ENCODE assay signal across 11 cellular contexts in genomic region chr3:66486646-66487045, GRCh38. TPM values are rescaled to one million over a fixed set of nuclear protein-coding genes. Genes with fewer than 3 reads are reported as not detected.
DNase-seq lines count a peak whose midpoint lies in the region; ATAC-seq, FAIRE-seq and TF ChIP-seq lines count a peak whose summit lies in the region.
"Had no signal": no experiment of that assay in that cellular context is flagged by ENCODE, and none has a peak within 500 bp of the region (broad histone marks: within the 10 kb centered on the region; RNA-seq: fewer than 3 reads in every experiment).

No MANE protein-coding gene starts in this region.

- H3K9ac ChIP-seq in HepG2 (ENCODE audit: insufficient read depth, low read depth, low read length): no peak overlapping the region
- peak overlapping the region; percentile 49 for H3K9ac ChIP-seq in muscle layer of colon (ENCODE audit: low read length)

- no peak overlapping the region for H3K4me3 ChIP-seq in HepG2 (replicated peaks in 1 of 3; ENCODE audit: insufficient read depth in 1 of 3, low read depth in 2 of 3, low read length in 3 of 3)
- no peak overlapping the region for H3K4me3 ChIP-seq in right lobe of liver
- peak overlapping the region; percentile 7 to 9 for H3K4me3 ChIP-seq in muscle layer of colon (ENCODE audit: low read depth in 1 of 2, low read length in 2 of 2)
- H3K4me3 ChIP-seq: lung had no signal

- TF ChIP-seq EP300 in HepG2 (IDR thresholded peaks at IDR 0.05; ENCODE audit: low read depth in 2 of 2, low read length in 2 of 2) (no peak), HepG2 (CRISPR knock-in tag; IDR thresholded peaks at IDR 0.05; ENCODE audit: borderline replicate concordance) (no peak)

- WGBS in HepG2 (ENCODE audit: low lambda C conversion rate): 97% methylated on average over 5 of the region's 5 CpGs
- 92% methylated on average over 5 of the region's 5 CpGs for WGBS in right lobe of liver (ENCODE audit: insufficient coverage, low coverage, low lambda C conversion rate, missing lambda C conversion rate)

- no peak overlapping the region for H2AFZ ChIP-seq in HepG2 (ENCODE audit: low read length)

- no peak for TF ChIP-seq CTCF in HepG2 (CRISPR knock-in tag; IDR thresholded peaks at IDR 0.05)
- TF ChIP-seq CTCF in right lobe of liver (IDR thresholded peaks at IDR 0.05): no peak
- TF ChIP-seq CTCF in chondrocyte (IDR thresholded peaks at IDR 0.05): no peak

- H3K4me2 ChIP-seq in HepG2 (ENCODE audit: low read depth, low read length): no peak overlapping the region

- H3K4me1 ChIP-seq in HepG2 (ENCODE audit: insufficient read depth, low read length) (peaks cover 91% of the 10 kb centered on the region), right lobe of liver (peaks cover 0 to 40% (median 15%) of the 10 kb centered on the region in 4 donors), muscle layer of colon (ENCODE audit: insufficient read depth, low read length) (peaks cover 98% of the 10 kb centered on the region)

- H3K4me1 Mint-ChIP-seq in chondrocyte (ENCODE audit: low read depth): peaks cover 92% of the 10 kb centered on the region

- TF ChIP-seq POLR2A in HepG2 (IDR thresholded peaks at IDR 0.05; ENCODE audit: insufficient read depth in 1 of 2, low read depth in 2 of 2, low read length in 2 of 2): no peak
- no peak for TF ChIP-seq POLR2A in right lobe of liver (IDR thresholded peaks at IDR 0.05)

- no TSS peak for BruUV-seq in HepG2 (replicated peaks; lab: Mats Ljungman, UMichigan)

- in situ Hi-C loops in HepG2 (cut with HindIII; ENCODE audit: extremely low pct_ligation_motif_present, low pct_unique_long_range_greater_than_20kb): no loop called here

- H3K36me3 Mint-ChIP-seq in chondrocyte (ENCODE audit: low read depth): no peaks in the 10 kb centered on the region

- no peaks in the 10 kb centered on the region for H3K36me3 ChIP-seq in HepG2 (replicated peaks in 1 of 2; ENCODE audit: control insufficient read depth in 1 of 2, insufficient read depth in 2 of 2, low read length in 2 of 2)
- H3K36me3 ChIP-seq in right lobe of liver: no peaks in the 10 kb centered on the region
- H3K36me3 ChIP-seq in muscle layer of colon (ENCODE audit: insufficient read depth, low read length): no peaks in the 10 kb centered on the region

- FAIRE-seq in HepG2 (lab: Jason Lieb, UNC): peak; percentile 15
- FAIRE-seq: endometrium had no signal

- ATAC-seq in HepG2 (no peak), right lobe of liver (no peak), GM19328 (IDR thresholded peaks at IDR 0.05; ENCODE audit: unreplicated experiment) (no peak), GM21390 (IDR thresholded peaks at IDR 0.05; ENCODE audit: unreplicated experiment) (no peak), GM19324 (IDR thresholded peaks at IDR 0.05; ENCODE audit: low FRiP score, unreplicated experiment) (no peak)

- no peaks in the 10 kb centered on the region for H4K20me1 ChIP-seq in HepG2 (ENCODE audit: insufficient read depth, low read length)

- H3K4me3 Mint-ChIP-seq in chondrocyte (ENCODE audit: unreplicated experiment): peak overlapping the region; percentile 43

- H3K27ac ChIP-seq in HepG2 (ENCODE audit: extremely low read length, insufficient read depth, low read length): no peak overlapping the region
- H3K27ac ChIP-seq in right lobe of liver: no peak overlapping the region
- H3K27ac ChIP-seq in muscle layer of colon (ENCODE audit: low read depth, low read length): peak overlapping the region; percentile 88

- DNase-seq in HepG2 (ENCODE audit: low spot score) (no peak), right lobe of liver (no peak), chondrocyte (ENCODE audit: low spot score) (no peak)
- DNase-seq in stimulated activated CD4-positive, alpha-beta T cell treated with anti-CD3 and anti-CD28 coated beads, Interleukin-4, amount 100 ng/mL, for 4 hours: no peak
- DNase-seq: SW 1271 had no signal

- POLR2A ChIA-PET in HepG2 (lab: Yijun Ruan, JAX): interaction anchor here (0.8 to 1.4 kb wide), 2 partner anchors 9 to 24 kb away, joined by 3 read pairs; no protein-coding TSS in a partner anchor

- CTCF ChIA-PET in HepG2 (lab: Yijun Ruan, JAX; ENCODE audit: low intra/inter-chr PET ratio, low total read pairs): no interaction called here

- H3K27me3 ChIP-seq in HepG2 (ENCODE audit: control insufficient read depth in 1 of 2, insufficient read depth in 2 of 2, low read length in 2 of 2) (no peaks in the 10 kb centered on the region), right lobe of liver (no peaks in the 10 kb centered on the region), muscle layer of colon (ENCODE audit: control insufficient read depth in 1 of 2, insufficient read depth in 2 of 2, low read length in 2 of 2) (no peaks in the 10 kb centered on the region)

- TF ChIP-seq RAD21 in HepG2 (CRISPR knock-in tag; IDR thresholded peaks at IDR 0.05): no peak

- no peaks in the 10 kb centered on the region for H3K9me3 Mint-ChIP-seq in chondrocyte (ENCODE audit: low read depth)

- intact Hi-C loops in HepG2 (cut with micrococcal nuclease; ENCODE audit: unreplicated experiment) (no loop called here), right lobe of liver (cut with DNase I) (no loop called here)

- peak overlapping the region; percentile 96 for H3K27ac Mint-ChIP-seq in chondrocyte (ENCODE audit: unreplicated experiment)

- no peaks in the 10 kb centered on the region for H3K27me3 Mint-ChIP-seq in chondrocyte (ENCODE audit: low read depth)

- H3K79me2 ChIP-seq in HepG2 (ENCODE audit: insufficient read depth, low read length): peaks cover 94% of the 10 kb centered on the region

- H3K9me3 ChIP-seq in HepG2 (ENCODE audit: low read length) (no peaks in the 10 kb centered on the region), right lobe of liver (no peaks in the 10 kb centered on the region), muscle layer of colon (ENCODE audit: low read length) (no peaks in the 10 kb centered on the region)

TF ChIP-seq in HepG2, 621 proteins besides CTCF, POLR2A, EP300 and RAD21 (continues in another document):
- TF ChIP-seq ADNP (CRISPR knock-in tag; IDR thresholded peaks at IDR 0.05) (no peak), ZNF451 (CRISPR knock-in tag; IDR thresholded peaks at IDR 0.05) (no peak), MTF2 (CRISPR knock-in tag; IDR thresholded peaks at IDR 0.05; ENCODE audit: borderline replicate concordance) (no peak), ZNF768 (CRISPR knock-in tag; IDR thresholded peaks at IDR 0.05) (no peak), ZNF253 (CRISPR knock-in tag; IDR thresholded peaks at IDR 0.05; ENCODE audit: borderline replicate concordance) (no peak), KLF6 (CRISPR knock-in tag; IDR thresholded peaks at IDR 0.05) (no peak)
- TF ChIP-seq, protein P1, sequence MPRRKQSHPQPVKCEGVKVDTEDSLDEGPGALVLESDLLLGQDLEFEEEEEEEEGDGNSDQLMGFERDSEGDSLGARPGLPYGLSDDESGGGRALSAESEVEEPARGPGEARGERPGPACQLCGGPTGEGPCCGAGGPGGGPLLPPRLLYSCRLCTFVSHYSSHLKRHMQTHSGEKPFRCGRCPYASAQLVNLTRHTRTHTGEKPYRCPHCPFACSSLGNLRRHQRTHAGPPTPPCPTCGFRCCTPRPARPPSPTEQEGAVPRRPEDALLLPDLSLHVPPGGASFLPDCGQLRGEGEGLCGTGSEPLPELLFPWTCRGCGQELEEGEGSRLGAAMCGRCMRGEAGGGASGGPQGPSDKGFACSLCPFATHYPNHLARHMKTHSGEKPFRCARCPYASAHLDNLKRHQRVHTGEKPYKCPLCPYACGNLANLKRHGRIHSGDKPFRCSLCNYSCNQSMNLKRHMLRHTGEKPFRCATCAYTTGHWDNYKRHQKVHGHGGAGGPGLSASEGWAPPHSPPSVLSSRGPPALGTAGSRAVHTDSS (CRISPR knock-in tag; conservative IDR thresholded peaks at IDR 0.05): no peak

RNA-seq across cellular contexts. Expression of gene LRIG1, which starts 14.2 kb away (rescaled TPM):
- total RNA-seq in HepG2 (2016; rRNA removed; fragmentation: Illumina TruSeq; extraction: Trizol) (16.3 and 24.8 TPM in 2 replicates), right lobe of liver (10 to 100 TPM; 15.8 to 23.2 (median 17.8) TPM), chondrocyte (66.8 to 111 TPM (median 108 TPM) in 3 replicates)
- 24.3 and 29.3 TPM in 2 replicates for total RNA-seq in HepG2 (2016; cell fraction: cytosol; rRNA removed; fragmentation: Illumina TruSeq; extraction: Trizol; ENCODE audit: low read depth)
- 14.1 and 27.5 TPM in 2 replicates for total RNA-seq in HepG2 (2016; cell fraction: insoluble cytoplasmic fraction; rRNA removed; fragmentation: Illumina TruSeq; extraction: Trizol)
- total RNA-seq in HepG2 (2016; cell fraction: membrane; rRNA removed; fragmentation: Illumina TruSeq; extraction: Trizol): 13.9 and 14.8 TPM in 2 replicates
- 30.1 and 36.3 TPM in 2 replicates for total RNA-seq in HepG2 (2016; cell fraction: nucleus; rRNA removed; fragmentation: Illumina TruSeq; extraction: Trizol)
- polyA plus RNA-seq in HepG2 (2011; rRNA removed): 17.8 and 23.5 TPM in 2 replicates
- polyA plus RNA-seq in HepG2 (2011; cell fraction: cytosol; rRNA removed): 15.1 TPM in 2 replicates
- polyA plus RNA-seq in HepG2 (2011; cell fraction: nucleus; rRNA removed): 38.4 and 48.0 TPM in 2 replicates
- polyA plus RNA-seq in HepG2 (2012): 18.0 and 20.2 TPM in 2 replicates
- 0.89 and 1.1 TPM in 2 replicates for polyA plus RNA-seq in HepG2 (2016; cell fraction: cytosol; fragmentation: Illumina TruSeq; extraction: Trizol; ENCODE audit: low read depth)
- polyA plus RNA-seq in HepG2 (2016; cell fraction: insoluble cytoplasmic fraction; fragmentation: Illumina TruSeq; extraction: Trizol; ENCODE audit: low read depth): 10.0 and 13.0 TPM in 2 replicates
- 3.6 and 4.4 TPM in 2 replicates for polyA plus RNA-seq in HepG2 (2016; cell fraction: membrane; fragmentation: Illumina TruSeq; extraction: Trizol; ENCODE audit: low read depth)
- polyA plus RNA-seq in HepG2 (2016; cell fraction: nucleus; fragmentation: Illumina TruSeq; extraction: Trizol; ENCODE audit: insufficient read depth, low read depth): 39.1 and 41.4 TPM in 2 replicates
- 0.94 and 60.0 TPM in 2 replicates for polyA minus RNA-seq in HepG2 (2011; rRNA and poly(A)+ RNA removed; ENCODE audit: low replicate concordance)
- polyA minus RNA-seq in HepG2 (2011; cell fraction: cytosol; rRNA and poly(A)+ RNA removed): 12.2 and 17.4 TPM in 2 replicates
- polyA minus RNA-seq in HepG2 (2011; cell fraction: nucleus; rRNA and poly(A)+ RNA removed): 26.6 and 27.2 TPM in 2 replicates

Comparison
In these comparisons a context has a peak if more than half of its experiments do, and no peak if none do; other contexts are left out.
1. H3K4me3 ChIP-seq: peak in muscle layer of colon (2 of 2); none in HepG2 (0 of 3) and right lobe of liver (0 of 3).